In genomic region chrX:112691361-112691760, GRCh38 we compare ENCODE assay signal across 35 cellular contexts. TPM values are rescaled to one million over a fixed set of nuclear protein-coding genes. Genes with fewer than 3 reads are reported as not detected.
"Had no signal": no experiment of that assay in that cellular context is flagged by ENCODE, and none has a peak within 500 bp of the region (broad histone marks: within the 10 kb centered on the region; RNA-seq: fewer than 3 reads in every experiment).

No MANE protein-coding gene starts in this region.

- H3K9me3 ChIP-seq: adrenal gland had no signal

- H3K4me3 ChIP-seq: adrenal gland, cardiac muscle cell had no signal

- DNase-seq: activated CD4-positive, alpha-beta memory T cell treated with anti-CD3 and anti-CD28 coated beads, Interleukin-2, amount 10 ng/mL, durations not matched to agents 7 days and 5 days; activated CD4-positive, alpha-beta T cell treated with anti-CD3 and anti-CD28 coated beads for 1 hour; activated CD4-positive, alpha-beta T cell treated with anti-CD3 and anti-CD28 coated beads for 36 hours; activated CD4-positive, alpha-beta T cell treated with anti-CD3 and anti-CD28 coated beads for 48 hours; activated CD4-positive, alpha-beta T cell treated with anti-CD3 and anti-CD28 coated beads, Interleukin-2, amount 10 ng/mL, durations not matched to agents 7 days and 5 days; activated CD4-positive, alpha-beta T cell treated with anti-CD3 and anti-CD28 coated beads, Interleukin-2, amount 50 U/mL, for 48 hours; activated CD4-positive, CD25-positive, alpha-beta regulatory T cell; activated CD8-positive, alpha-beta memory T cell treated with anti-CD3 and anti-CD28 coated beads, Interleukin-2, amount 50 U/mL, for 4 hours; activated effector memory CD4-positive, alpha-beta T cell treated with anti-CD3 and anti-CD28 coated beads, Interleukin-2, amount 50 U/mL, for 16 hours; activated gamma-delta T cell treated with Interleukin-2 at 50 U/mL for 16 hours; activated naive CD4-positive, alpha-beta T cell; activated naive CD4-positive, alpha-beta T cell treated with anti-CD3 and anti-CD28 coated beads for 36 hours; activated naive CD4-positive, alpha-beta T cell treated with anti-CD3 and anti-CD28 coated beads, Interleukin-2, amount 50 U/mL, for 16 hours; activated naive CD8-positive, alpha-beta T cell treated with anti-CD3 and anti-CD28 coated beads for 36 hours; activated T-cell treated with anti-CD3 and anti-CD28 coated beads for 4 hours; activated T-cell treated with anti-CD3 and anti-CD28 coated beads, Interleukin-2, amount 50 U/mL, for 1 hour; activated T-cell treated with anti-CD3 and anti-CD28 coated beads, Interleukin-2, amount 50 U/mL, for 4 hours; activated T-cell treated with anti-CD3 and anti-CD28 coated beads, Interleukin-2, amount 50 U/mL, for 72 hours; adrenal gland; amniotic stem cell; aorta; caudate nucleus; cerebellar nuclear complex; T-helper 1 cell; T-helper 2 cell; T-helper 9 cell; WERI-Rb-1 had no signal

- H3K4me1 ChIP-seq: adrenal gland had no signal

- H3K36me3 ChIP-seq: adrenal gland, cardiac muscle cell, WERI-Rb-1 had no signal

- H3K27me3 ChIP-seq: cardiac muscle cell had no signal

- H3K27ac ChIP-seq: adrenal gland, cardiac muscle cell, WERI-Rb-1 had no signal

- FAIRE-seq: bronchial epithelial cell had no signal

- ATAC-seq: activated CD4-positive, alpha-beta T cell treated with anti-CD3 and anti-CD28 coated beads for 36 hours; activated CD4-positive, CD25-positive, alpha-beta regulatory T cell treated with anti-CD3 and anti-CD28 coated beads, Interleukin-2, amount 50 U/mL, for 24 hours; activated naive CD4-positive, alpha-beta T cell treated with anti-CD3 and anti-CD28 coated beads, Interleukin-2, amount 50 U/mL, for 72 hours; activated T-cell treated with anti-CD3 and anti-CD28 coated beads, Interleukin-2, amount 50 U/mL, for 4 hours; activated T-cell treated with anti-CD3 and anti-CD28 coated beads, Interleukin-2, amount 50 U/mL, for 72 hours; activated T-helper 17 cell treated with anti-CD3 and anti-CD28 coated beads, Interleukin-2, amount 50 U/mL, for 72 hours; WTC11 had no signal

RNA-seq across cellular contexts. Expression of gene LHFPL1, which starts 11.6 kb away (rescaled TPM):
- total RNA-seq: activated naive CD4-positive, alpha-beta T cell treated with anti-CD3 and anti-CD28 coated beads for 36 hours; activated T-helper 1 cell treated with anti-CD3 and anti-CD28 coated beads, Interleukin-12 subunit alpha, Interleukin-12 subunit beta, Interleukin-2, Interleukin-4 antibody, amounts not matched to agents 30 ng/mL and 10 ng/mL and 1 ng/mL, durations not matched to agents 14 hours and 24 hours and 36 hours; bronchial epithelial cell; chondrocyte had no signal
